ENCODE assay signal across 8 cellular contexts in genomic region chr4:85127653-85128052, GRCh38.
DNase-seq lines count a peak whose midpoint lies in the region; TF ChIP-seq lines count a peak whose summit lies in the region.

No MANE protein-coding gene starts in this region.

- TF ChIP-seq CTCF in H9 (conservative IDR thresholded peaks at IDR 0.05) (peak; percentile 83), brain (conservative IDR thresholded peaks at IDR 0.05) (peak; percentile 50 to 73)

- H2BK15ac ChIP-seq in H9 (ENCODE audit: low read depth, low read length) (no peak overlapping the region), mesendoderm (replicated peaks; ENCODE audit: low read depth) (no peak overlapping the region)

- no peak overlapping the region for H3K23ac ChIP-seq in H9 (ENCODE audit: insufficient read length, low read depth, low read length)
- H3K23ac ChIP-seq in mesendoderm (ENCODE audit: low read length) = no peak overlapping the region

- H4K5ac ChIP-seq in H9 (ENCODE audit: insufficient read length, low read depth, low read length) (no peak overlapping the region), mesendoderm (ENCODE audit: low read length) (no peak overlapping the region)

- H2AK5ac ChIP-seq in H9 (ENCODE audit: insufficient read length, low read length) (no peak overlapping the region), mesendoderm (ENCODE audit: low read length) (no peak overlapping the region)

- H4K8ac ChIP-seq in H9 (replicated peaks; ENCODE audit: insufficient read length, low read depth, low read length) = no peak overlapping the region
- no peak overlapping the region for H4K8ac ChIP-seq in mesendoderm (ENCODE audit: low read depth, low read length)

- H2BK120ac ChIP-seq in H9 (ENCODE audit: low read depth, low read length, poor library complexity, severe bottlenecking) (no peak overlapping the region), mesendoderm (ENCODE audit: low read depth, low read length) (no peak overlapping the region)

- no peaks in the 10 kb centered on the region for H3K79me1 ChIP-seq in H9 (ENCODE audit: insufficient read depth, low read depth, low read length, poor library complexity, severe bottlenecking)
- no peaks in the 10 kb centered on the region for H3K79me1 ChIP-seq in mesendoderm (ENCODE audit: low read length)

- no peak overlapping the region for H3K4me3 Mint-ChIP-seq in H9
- no peak overlapping the region for H3K4me3 Mint-ChIP-seq in brain

- H3K36me3 Mint-ChIP-seq in H9 (ENCODE audit: insufficient read depth in 1 of 3, low read depth in 3 of 3) (peaks cover 0 to 8% (median 3%) of the 10 kb centered on the region in 3 experiments; a peak in 3 of 7 replicates), brain (no peaks in the 10 kb centered on the region)

- no peak overlapping the region for H3T11ph ChIP-seq in H9 (ENCODE audit: low read length)

- H3K56ac ChIP-seq in H9 (ENCODE audit: insufficient read length, low read depth, low read length) = no peak overlapping the region
- H3K56ac ChIP-seq in mesendoderm (ENCODE audit: low read length) = no peak overlapping the region

- H2BK20ac ChIP-seq in H9 (ENCODE audit: low read depth, low read length, poor library complexity, severe bottlenecking) = no peak overlapping the region

- no peaks in the 10 kb centered on the region for H3K79me2 ChIP-seq in H9 (ENCODE audit: insufficient read depth, low read length)
- H3K79me2 ChIP-seq in Karpas-422 (ENCODE audit: low read length) = no peaks in the 10 kb centered on the region
- no peaks in the 10 kb centered on the region for H3K79me2 ChIP-seq in mesendoderm (ENCODE audit: control insufficient read depth, insufficient read depth, low read length)

- no peaks in the 10 kb centered on the region for H3K9me2 ChIP-seq in Karpas-422 (replicated peaks; ENCODE audit: insufficient read depth, low read length)

- H3K9ac ChIP-seq in H9 (ENCODE audit: extremely low read depth, insufficient read length, low read length) (no peak overlapping the region), Karpas-422 (ENCODE audit: low read length) (no peak overlapping the region), mesendoderm (ENCODE audit: low read length) (no peak overlapping the region)

- no peak overlapping the region for H2BK5ac ChIP-seq in H9 (ENCODE audit: insufficient read length, low read length)
- no peak overlapping the region for H2BK5ac ChIP-seq in mesendoderm (ENCODE audit: low read length)

- H3K27ac ChIP-seq in H9 (ENCODE audit: insufficient read length, low read depth, low read length) (no peak overlapping the region), Karpas-422 (ENCODE audit: low read length) (no peak overlapping the region), mesendoderm (ENCODE audit: low read depth, low read length) (peak overlapping the region; percentile 10)

- H3K4me2 ChIP-seq in H9 (ENCODE audit: insufficient read depth, insufficient read length, low read length) (no peak overlapping the region), Karpas-422 (ENCODE audit: low read depth, low read length, poor library complexity, severe bottlenecking) (no peak overlapping the region), mesendoderm (ENCODE audit: low read length) (no peak overlapping the region)

- H3K4me1 Mint-ChIP-seq in H9 (peaks cover 55 to 62% of the 10 kb centered on the region in 2 experiments), brain (peaks cover 17% of the 10 kb centered on the region)

- DNase-seq in stimulated activated CD4-positive, alpha-beta T cell treated with anti-CD3 and anti-CD28 coated beads, Interleukin-15, amount 100 ng/mL, for 24 hours = peak; percentile 2
- no peak for DNase-seq in stimulated activated CD4-positive, alpha-beta T cell treated with anti-CD3 and anti-CD28 coated beads, Interleukin-4, amount 100 ng/mL, for 1 hour
- DNase-seq in H9 (peak; percentile 88), Karpas-422 (peak; percentile 69), mesendoderm (peak; percentile 93), T-helper 9 cell (no peak), NCI-H1105 treated with DMSO at 0.1 percent for 48 hours (lab: John Stamatoyannopoulos, UW) (no peak)

- no peaks in the 10 kb centered on the region for H3K9me3 ChIP-seq in H9 (ENCODE audit: control insufficient read depth, low read depth, low read length)
- no peaks in the 10 kb centered on the region for H3K9me3 ChIP-seq in Karpas-422 (ENCODE audit: low read length)

- H3K18ac ChIP-seq in H9 (ENCODE audit: insufficient read length, low read depth, low read length) (no peak overlapping the region), mesendoderm (ENCODE audit: low read length) (peak overlapping the region; percentile 11)

- H4K91ac ChIP-seq in H9 (ENCODE audit: insufficient read length, low read depth, low read length) = no peak overlapping the region

- H3K27ac Mint-ChIP-seq in H9 (peak overlapping the region; percentile 49 to 79 (median 75); a peak in 6 of 7 replicates), brain (peak overlapping the region in 1 of 5 experiments; percentile 66)

- no peak overlapping the region for H3K14ac ChIP-seq in H9 (ENCODE audit: insufficient read depth, low read length)

- H3K4me3 ChIP-seq in Karpas-422 (ENCODE audit: low read length) (no peak overlapping the region), mesendoderm (ENCODE audit: low read length) (no peak overlapping the region)

- WGBS in H9 (ENCODE audit: extremely low coverage, insufficient read length, low lambda C conversion rate) = no CpG with 5 or more reads among the region's 10 CpGs
- no CpG with 5 or more reads among the region's 10 CpGs for WGBS in mesendoderm (ENCODE audit: extremely low coverage, insufficient coverage, low lambda C conversion rate)

- H3K27me3 Mint-ChIP-seq in H9 (ENCODE audit: low read depth) = no peaks in the 10 kb centered on the region
- no peaks in the 10 kb centered on the region for H3K27me3 Mint-ChIP-seq in brain

- no peak overlapping the region for H2BK12ac ChIP-seq in H9 (ENCODE audit: insufficient read length, low read depth, low read length)

- H3K4me1 ChIP-seq in H9 (ENCODE audit: insufficient read depth, low read length) = peaks cover 16% of the 10 kb centered on the region; the same call in 1 of the 2 replicates
- H3K4me1 ChIP-seq in Karpas-422 (ENCODE audit: low read length) = no peaks in the 10 kb centered on the region
- peaks cover 13% of the 10 kb centered on the region for H3K4me1 ChIP-seq in mesendoderm (ENCODE audit: control insufficient read depth, low read depth, low read length)

- H3K27me3 ChIP-seq in H9 (ENCODE audit: insufficient read depth, low read length) (no peaks in the 10 kb centered on the region), Karpas-422 (ENCODE audit: low read length) (no peaks in the 10 kb centered on the region), mesendoderm (ENCODE audit: insufficient read depth, low read length, poor library complexity) (no peaks in the 10 kb centered on the region)

- peaks cover 0 to 3% of the 10 kb centered on the region in 2 experiments; a peak in 2 of 5 replicates for H3K9me3 Mint-ChIP-seq in H9
- H3K9me3 Mint-ChIP-seq in brain = peaks cover 0 to 7% (median 2%) of the 10 kb centered on the region in 5 experiments

- H2AFZ ChIP-seq in H9 (ENCODE audit: low read length) = no peak overlapping the region
- no peak overlapping the region for H2AFZ ChIP-seq in Karpas-422 (ENCODE audit: low read length)

- H3K4ac ChIP-seq in H9 (ENCODE audit: low read depth, low read length) = no peak overlapping the region
- no peak overlapping the region for H3K4ac ChIP-seq in mesendoderm (ENCODE audit: low read depth, low read length)

- H3K36me3 ChIP-seq in Karpas-422 (ENCODE audit: insufficient read depth, low read length) (no peaks in the 10 kb centered on the region), mesendoderm (ENCODE audit: control insufficient read depth, insufficient read depth, low read length) (no peaks in the 10 kb centered on the region)

- H4K20me1 ChIP-seq in H9 (ENCODE audit: control insufficient read depth, insufficient read depth, insufficient read length) (no peaks in the 10 kb centered on the region), Karpas-422 (ENCODE audit: insufficient read depth, low read depth, low read length) (no peaks in the 10 kb centered on the region)

- peaks cover 2% of the 10 kb centered on the region for H3K23me2 ChIP-seq in H9 (ENCODE audit: insufficient read length, low read depth, low read length, poor library complexity, severe bottlenecking)

Comparison
In these comparisons a context has a peak if more than half of its experiments do, and no peak if none do; other contexts are left out.
1. DNase-seq: peak in stimulated activated CD4-positive, alpha-beta T cell treated with anti-CD3 and anti-CD28 coated beads, Interleukin-15, amount 100 ng/mL, for 24 hours (single experiment), H9 (single experiment), Karpas-422 (single experiment) and mesendoderm (single experiment); none in stimulated activated CD4-positive, alpha-beta T cell treated with anti-CD3 and anti-CD28 coated beads, Interleukin-4, amount 100 ng/mL, for 1 hour (single experiment), T-helper 9 cell (single experiment) and NCI-H1105 treated with DMSO at 0.1 percent for 48 hours (single experiment).